In the genomic region with DNA sequence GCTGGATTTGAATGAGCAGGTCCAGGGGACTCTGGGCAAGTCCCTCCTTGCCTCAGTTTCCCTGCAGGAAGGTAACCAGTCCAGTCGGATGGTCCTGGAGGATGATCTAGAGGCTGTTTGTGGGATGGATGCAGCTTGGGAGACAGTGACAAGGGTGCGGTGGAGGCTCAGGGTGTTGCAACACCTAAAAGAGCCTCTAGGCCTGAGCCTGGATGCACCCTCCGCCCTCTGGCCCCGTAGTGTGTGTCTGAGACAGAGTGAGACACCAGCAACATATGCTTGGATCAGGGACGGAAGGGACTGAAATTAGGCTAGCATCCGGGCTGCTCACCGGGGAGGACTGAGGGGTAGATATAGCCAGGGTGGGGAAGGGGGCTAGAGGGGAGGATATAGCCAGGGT, we compare ENCODE assay signal across 8 cellular contexts. TPM values are rescaled to one million over a fixed set of nuclear protein-coding genes. Genes with fewer than 3 reads are reported as not detected.
DNase-seq lines count a peak whose midpoint lies in the region; ATAC-seq and TF ChIP-seq lines count a peak whose summit lies in the region.

No MANE protein-coding gene starts in this region.

- DNase-seq in stimulated activated CD4-positive, alpha-beta T cell treated with anti-CD3 and anti-CD28 coated beads, Interleukin-15, amount 100 ng/mL, for 24 hours, result peak; percentile 41
- no peak for DNase-seq in stimulated activated CD4-positive, alpha-beta T cell treated with anti-CD3 and anti-CD28 coated beads, Interleukin-4, amount 100 ng/mL, for 4 hours
- peak; percentile 26 for DNase-seq in activated T-cell treated with anti-CD3 and anti-CD28 coated beads, Interleukin-2, amount 50 U/mL, for 1 hour
- no peak for DNase-seq in left ventricle myocardium inferior
- DNase-seq in stimulated activated CD4-positive, alpha-beta T cell treated with anti-CD3 and anti-CD28 coated beads, Interleukin-1b, Interleukin-23, amount 100 ng/mL, for 48 hours, result peak; percentile 37
- DNase-seq in NCI-H774 (lab: John Stamatoyannopoulos, UW), result no peak
- DNase-seq in NCI-H748 treated with DMSO at 0.1 percent for 48 hours (lab: John Stamatoyannopoulos, UW), result no peak

- H3K27me3 ChIP-seq in left ventricle myocardium inferior (ENCODE audit: low read depth), result no peaks in the 10 kb centered on the region

- H3K4me3 ChIP-seq in left ventricle myocardium inferior, result peak overlapping the region; percentile 89

- intact Hi-C loops in left ventricle myocardium inferior (cut with micrococcal nuclease), result no loop called here

- H3K4me1 ChIP-seq in left ventricle myocardium inferior, result peaks cover 52% of the 10 kb centered on the region

- H3K27ac ChIP-seq in left ventricle myocardium inferior (replicated peaks), result peak overlapping the region; percentile 99

- no peaks in the 10 kb centered on the region for H3K9me3 ChIP-seq in left ventricle myocardium inferior (replicated peaks)

- H3K36me3 ChIP-seq in left ventricle myocardium inferior, result peaks cover 19% of the 10 kb centered on the region

- no peak for ATAC-seq in HG03460 (IDR thresholded peaks at IDR 0.05; ENCODE audit: unreplicated experiment)

- TF ChIP-seq CTCF in left ventricle myocardium inferior (IDR thresholded peaks at IDR 0.05; ENCODE audit: borderline replicate concordance), result no peak

RNA-seq across cellular contexts. Expression of a gene that starts 1.1 kb away (rescaled TPM):
- total RNA-seq in left ventricle myocardium inferior, result 85.3 TPM

RNA-seq across cellular contexts. Expression of a gene that starts 1.7 kb away (rescaled TPM):
- 162 TPM for total RNA-seq in left ventricle myocardium inferior

RNA-seq across cellular contexts. Expression of a gene that starts 28.6 kb away (rescaled TPM):
- 9.4 TPM for total RNA-seq in left ventricle myocardium inferior

Comparison
In these comparisons a context has a peak if more than half of its experiments do, and no peak if none do; other contexts are left out.
1. DNase-seq: peak in stimulated activated CD4-positive, alpha-beta T cell treated with anti-CD3 and anti-CD28 coated beads, Interleukin-15, amount 100 ng/mL, for 24 hours (single experiment), activated T-cell treated with anti-CD3 and anti-CD28 coated beads, Interleukin-2, amount 50 U/mL, for 1 hour (single experiment) and stimulated activated CD4-positive, alpha-beta T cell treated with anti-CD3 and anti-CD28 coated beads, Interleukin-1b, Interleukin-23, amount 100 ng/mL, for 48 hours (single experiment); none in stimulated activated CD4-positive, alpha-beta T cell treated with anti-CD3 and anti-CD28 coated beads, Interleukin-4, amount 100 ng/mL, for 4 hours (0 of 2), left ventricle myocardium inferior (single experiment), NCI-H774 (single experiment) and NCI-H748 treated with DMSO at 0.1 percent for 48 hours (single experiment).